In the genomic region with DNA sequence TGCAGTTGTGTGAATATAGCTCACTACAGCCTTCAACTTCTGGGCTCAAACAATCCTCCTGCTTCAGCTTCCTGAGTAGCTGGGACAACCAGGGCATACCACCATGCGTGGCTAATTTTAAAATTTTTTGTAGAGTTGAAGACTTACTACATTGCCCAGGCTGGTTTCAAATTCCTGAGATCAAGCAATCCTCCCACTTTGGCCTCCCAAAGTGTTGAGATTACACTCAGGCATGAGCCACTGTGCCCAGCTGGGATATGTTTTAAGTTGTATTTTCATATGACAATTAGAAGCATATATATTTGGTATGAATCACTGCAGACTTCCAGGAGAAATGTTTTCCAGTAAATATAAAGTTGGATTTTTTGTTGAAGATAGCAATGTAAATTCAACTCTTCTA, we compare ENCODE assay signal across 22 cellular contexts.
"Had no signal": no experiment of that assay in that cellular context is flagged by ENCODE, and none has a peak within 500 bp of the region (broad histone marks: within the 10 kb centered on the region; RNA-seq: fewer than 3 reads in every experiment).

No MANE protein-coding gene starts in this region.

- ATAC-seq: activated naive CD4-positive, alpha-beta T cell treated with anti-CD3 and anti-CD28 coated beads, Interleukin-2, amount 50 U/mL, for 72 hours; activated naive CD8-positive, alpha-beta T cell treated with anti-CD3 and anti-CD28 coated beads, Interleukin-2, amount 50 U/mL, for 24 hours; activated T-cell treated with anti-CD3 and anti-CD28 coated beads, Interleukin-2, amount 50 U/mL, for 4 hours; WTC11 had no signal

- H3K4me1 Mint-ChIP-seq: WTC11 had no signal

- DNase-seq: activated CD4-positive, alpha-beta T cell treated with anti-CD3 and anti-CD28 coated beads for 1 hour; activated CD4-positive, alpha-beta T cell treated with anti-CD3 and anti-CD28 coated beads, Interleukin-2, amount 10 ng/mL, durations not matched to agents 24 days and 14 days; activated CD4-positive, alpha-beta T cell treated with anti-CD3 and anti-CD28 coated beads, Interleukin-2, amount 50 U/mL, for 48 hours; activated effector memory CD4-positive, alpha-beta T cell treated with anti-CD3 and anti-CD28 coated beads, Interleukin-2, amount 50 U/mL, for 16 hours; activated naive CD4-positive, alpha-beta T cell treated with Interleukin-2 at 50 U/mL for 16 hours; activated naive CD8-positive, alpha-beta T cell treated with anti-CD3 and anti-CD28 coated beads, Interleukin-2, amount 50 U/mL, for 24 hours; activated T-cell treated with anti-CD3 and anti-CD28 coated beads, Interleukin-2, amount 50 U/mL, for 4 hours; caudate nucleus; NCI-H1092; NCI-H1417; NCI-H1930; NCI-H2171 treated with DMSO at 0.1 percent for 48 hours; NCI-H446; NCI-H524; Peyer's patch; Right ventricle myocardium superior; SJCRH30; SK-N-SH; SW 1271 had no signal

- H3K9me3 Mint-ChIP-seq: activated CD4-positive, alpha-beta T cell treated with anti-CD3 and anti-CD28 coated beads, Interleukin-2, amount 10 ng/mL, durations not matched to agents 24 days and 14 days; activated naive CD4-positive, alpha-beta T cell treated with anti-CD3 and anti-CD28 coated beads, Interleukin-2, amount 50 U/mL, for 72 hours; activated naive CD8-positive, alpha-beta T cell treated with anti-CD3 and anti-CD28 coated beads, Interleukin-2, amount 50 U/mL, for 24 hours; activated T-cell treated with anti-CD3 and anti-CD28 coated beads, Interleukin-2, amount 50 U/mL, for 4 hours; T-helper 1 cell treated with Interleukin-12 subunit alpha and Interleukin-12 subunit beta and Interleukin-4 antibody, amounts not matched to agents 30 μg/mL and 1 μg/mL, for 36 hours had no signal

- H3K27ac Mint-ChIP-seq: activated CD4-positive, alpha-beta T cell treated with anti-CD3 and anti-CD28 coated beads, Interleukin-2, amount 10 ng/mL, durations not matched to agents 24 days and 14 days; activated naive CD4-positive, alpha-beta T cell treated with anti-CD3 and anti-CD28 coated beads, Interleukin-2, amount 50 U/mL, for 72 hours; activated naive CD8-positive, alpha-beta T cell treated with anti-CD3 and anti-CD28 coated beads, Interleukin-2, amount 50 U/mL, for 24 hours; T-helper 1 cell treated with Interleukin-12 subunit alpha and Interleukin-12 subunit beta and Interleukin-4 antibody, amounts not matched to agents 30 μg/mL and 1 μg/mL, for 36 hours; WTC11 had no signal

- H3K27me3 Mint-ChIP-seq: activated CD4-positive, alpha-beta T cell treated with anti-CD3 and anti-CD28 coated beads, Interleukin-2, amount 10 ng/mL, durations not matched to agents 24 days and 14 days; activated naive CD8-positive, alpha-beta T cell treated with anti-CD3 and anti-CD28 coated beads, Interleukin-2, amount 50 U/mL, for 24 hours had no signal

- H3K4me3 Mint-ChIP-seq: activated CD4-positive, alpha-beta T cell treated with anti-CD3 and anti-CD28 coated beads, Interleukin-2, amount 10 ng/mL, durations not matched to agents 24 days and 14 days; activated naive CD8-positive, alpha-beta T cell treated with anti-CD3 and anti-CD28 coated beads, Interleukin-2, amount 50 U/mL, for 24 hours; activated T-cell treated with anti-CD3 and anti-CD28 coated beads, Interleukin-2, amount 50 U/mL, for 4 hours; T-helper 1 cell treated with Interleukin-12 subunit alpha and Interleukin-12 subunit beta and Interleukin-4 antibody, amounts not matched to agents 30 μg/mL and 1 μg/mL, for 36 hours; WTC11 had no signal
